ENCODE assay signal across 1 cellular context in genomic region chr16:789451-789850, GRCh38.
TF ChIP-seq lines count a peak whose summit lies in the region.

No MANE protein-coding gene starts in this region.

TF ChIP-seq in H1, 55 proteins besides CTCF, POLR2A, EP300 and RAD21:
- TF ChIP-seq CHD2 (IDR thresholded peaks at IDR 0.05; ENCODE audit: low read length) (no peak), KDM4A (IDR thresholded peaks at IDR 0.05; ENCODE audit: low read depth, low read length, severe bottlenecking) (no peak), CHD7 (IDR thresholded peaks at IDR 0.05; ENCODE audit: insufficient replicate concordance, low read length) (no peak), ATF2 (IDR thresholded peaks at IDR 0.05; ENCODE audit: low read length) (no peak), TBP (IDR thresholded peaks at IDR 0.05; ENCODE audit: low read depth, low read length) (no peak), NRF1 (IDR thresholded peaks at IDR 0.05; ENCODE audit: low read depth, low read length) (no peak), POLR2AphosphoS5 (IDR thresholded peaks at IDR 0.05; ENCODE audit: low read depth, low read length) (no peak), NANOG (IDR thresholded peaks at IDR 0.05; ENCODE audit: insufficient read depth, low read depth, low read length, poor library complexity, severe bottlenecking) (no peak), SRF (IDR thresholded peaks at IDR 0.05; ENCODE audit: low read depth, low read length) (no peak), SP4 (IDR thresholded peaks at IDR 0.05; ENCODE audit: low read length) (no peak), EZH2 (IDR thresholded peaks at IDR 0.05; ENCODE audit: low read depth, low read length, severe bottlenecking) (no peak), CEBPB (IDR thresholded peaks at IDR 0.05; ENCODE audit: low read depth, low read length) (no peak), YY1 (IDR thresholded peaks at IDR 0.05; ENCODE audit: low read depth, low read length) (no peak), KDM1A (IDR thresholded peaks at IDR 0.05; ENCODE audit: borderline replicate concordance, low read length) (no peak), SP2 (IDR thresholded peaks at IDR 0.05; ENCODE audit: low read length) (no peak), GTF2F1 (IDR thresholded peaks at IDR 0.05; ENCODE audit: borderline replicate concordance, low read depth, low read length) (no peak)
- TF ChIP-seq, protein P1, sequence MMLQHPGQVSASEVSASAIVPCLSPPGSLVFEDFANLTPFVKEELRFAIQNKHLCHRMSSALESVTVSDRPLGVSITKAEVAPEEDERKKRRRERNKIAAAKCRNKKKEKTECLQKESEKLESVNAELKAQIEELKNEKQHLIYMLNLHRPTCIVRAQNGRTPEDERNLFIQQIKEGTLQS (IDR thresholded peaks at IDR 0.05; ENCODE audit: insufficient read depth, low read depth, low read length), result no peak
TF ChIP-seq in H1: peak in this region for 0.
